ENCODE assay signal across 1 cellular context in the genomic region with DNA sequence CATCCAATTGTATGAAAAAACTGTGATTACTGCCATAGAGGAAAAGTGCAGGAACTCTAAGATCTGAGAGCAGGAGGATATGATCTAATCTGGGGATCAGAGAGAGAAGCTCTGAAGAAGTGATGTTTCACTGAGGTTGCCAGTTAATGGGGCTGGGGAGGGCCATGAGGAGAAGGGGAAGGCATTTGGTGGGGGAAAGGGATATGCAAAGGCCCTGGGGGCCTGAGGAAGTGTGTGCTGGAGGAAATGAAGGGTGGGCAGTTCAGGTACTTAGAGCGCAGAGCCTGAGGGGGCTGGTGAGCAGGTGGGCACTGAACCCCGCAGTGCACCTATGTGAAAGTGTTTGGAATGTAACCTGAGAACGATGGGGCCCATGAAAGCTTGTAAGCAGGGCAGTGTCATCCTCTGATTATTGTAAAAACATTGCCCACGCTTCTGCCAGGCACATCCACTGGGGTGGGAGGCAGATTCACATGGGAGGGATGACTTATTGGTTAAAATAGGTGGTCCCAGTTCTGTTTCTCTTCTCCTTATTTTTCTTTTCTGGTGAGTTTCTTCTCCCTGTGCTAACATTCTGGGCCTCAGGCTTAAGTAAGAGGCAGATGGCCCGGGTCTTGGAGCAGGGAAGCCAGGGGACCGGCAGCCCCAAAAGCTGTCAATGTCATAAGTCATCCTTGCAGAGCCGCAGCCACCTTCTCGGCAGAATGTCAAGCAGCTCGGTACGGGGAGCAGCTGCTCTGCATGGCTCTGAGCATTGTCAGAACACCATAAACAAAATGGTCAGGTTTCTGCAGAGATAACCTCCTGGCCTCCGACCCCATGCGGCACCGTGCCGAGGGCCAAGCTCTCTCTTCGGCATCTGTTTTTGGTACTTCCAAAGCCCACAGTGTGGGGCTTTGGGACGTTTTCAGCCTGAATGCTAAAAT.
TF ChIP-seq lines count a peak whose summit lies in the region.

No MANE protein-coding gene starts in this region.

TF ChIP-seq in GM12891, 5 proteins besides CTCF, POLR2A, EP300 and RAD21 (continued from another document):
- no peak for TF ChIP-seq TAF1 (IDR thresholded peaks at IDR 0.05; ENCODE audit: low read depth, low read length)
